26 cellular contexts compared by ENCODE assay signal in genomic region chr11:33631749-33632091, GRCh38.
DNase-seq lines count a peak whose midpoint lies in the region; TF ChIP-seq lines count a peak whose summit lies in the region.
"Had no signal": no experiment of that assay in that cellular context is flagged by ENCODE, and none has a peak within 500 bp of the region (broad histone marks: within the 10 kb centered on the region; RNA-seq: fewer than 3 reads in every experiment).

No MANE protein-coding gene starts in this region.

- no peaks in the 10 kb centered on the region for H3K27me3 ChIP-seq in PC-9 (ENCODE audit: insufficient read depth, low read depth)
- H3K27me3 ChIP-seq in esophagus squamous epithelium, result no peaks in the 10 kb centered on the region
- H3K27me3 ChIP-seq in tibial artery, result no peaks in the 10 kb centered on the region

- peak; percentile 8 for DNase-seq in DMS53 (lab: John Stamatoyannopoulos, UW)
- DNase-seq in DMS53 treated with DMSO at 0.1 percent for 48 hours (lab: John Stamatoyannopoulos, UW; ENCODE audit: unreplicated experiment), result no peak
- DNase-seq in G401 (ENCODE audit: low spot score), result peak; percentile 59
- DNase-seq in PC-9, result no peak
- no peak for DNase-seq in esophagus squamous epithelium (lab: John Stamatoyannopoulos, UW)
- no peak for DNase-seq in NCI-H446 treated with DMSO at 0.1 percent for 48 hours (lab: John Stamatoyannopoulos, UW)
- no peak for DNase-seq in tibial artery
- no peak for DNase-seq in activated CD4-positive, alpha-beta T cell treated with anti-CD3 and anti-CD28 coated beads for 48 hours
- DNase-seq: Caco-2; CD8-positive, alpha-beta T cell; DMS79 treated with DMSO at 0.1 percent for 48 hours; HCEC 1CT; Kasumi-1; NCI-H1092 treated with DMSO at 0.1 percent for 48 hours; NCI-H1436; NCI-H187; NCI-H446; NCI-H526; NCI-H82; NK-92 treated with Interleukin-12 subunit alpha and Interleukin-12 subunit beta, amount 100 ng/mL, for 24 hours; PC-3; SIG-M5; SK-N-SH had no signal

- no peak overlapping the region for H2AFZ ChIP-seq in PC-9

- H4K20me1 ChIP-seq in PC-9 (ENCODE audit: insufficient read depth), result no peaks in the 10 kb centered on the region

- WGBS in esophagus squamous epithelium, 2 donors, result 89 to 90% methylated on average over 5 of the region's 5 CpGs

- H3K79me2 ChIP-seq in PC-9 (ENCODE audit: low read depth), result no peaks in the 10 kb centered on the region

- H3F3A ChIP-seq in PC-9 (ENCODE audit: insufficient read depth, low read depth), result peaks cover 46% of the 10 kb centered on the region

- TF ChIP-seq POLR2A in esophagus squamous epithelium (IDR thresholded peaks at IDR 0.05), result no peak

- no peak overlapping the region for H3K4me2 ChIP-seq in PC-9
- H3K4me2 ChIP-seq: SK-N-SH had no signal

- TF ChIP-seq CTCF in PC-9 (conservative IDR thresholded peaks at IDR 0.05), result no peak
- no peak for TF ChIP-seq CTCF in esophagus squamous epithelium (IDR thresholded peaks at IDR 0.05)
- no peak for TF ChIP-seq CTCF in tibial artery (IDR thresholded peaks at IDR 0.05)

- H3K27ac ChIP-seq in PC-9 (peak overlapping the region; percentile 99), esophagus squamous epithelium (peak overlapping the region in 3 of 4 donors; percentile 52 to 84 (median 55)), tibial artery (no peak overlapping the region)
- H3K27ac ChIP-seq: 22Rv1, C4-2B had no signal

- H3K4me3 ChIP-seq in PC-9 (no peak overlapping the region), esophagus squamous epithelium (no peak overlapping the region), tibial artery (no peak overlapping the region)
- H3K4me3 ChIP-seq: K562 had no signal

- H3K36me3 ChIP-seq in PC-9 (ENCODE audit: low read depth), result no peaks in the 10 kb centered on the region
- no peaks in the 10 kb centered on the region for H3K36me3 ChIP-seq in esophagus squamous epithelium
- H3K36me3 ChIP-seq in tibial artery, result no peaks in the 10 kb centered on the region

- no peaks in the 10 kb centered on the region for H3K9me2 ChIP-seq in PC-9 (ENCODE audit: insufficient read depth)
- H3K9me2 ChIP-seq: SK-N-SH had no signal

- in situ Hi-C loops in G401 (cut with HindIII; ENCODE audit: low sequenced_read_pairs), result no loop called here

- POLR2A ChIA-PET in PC-9 (lab: Charles Lee; ENCODE audit: unreplicated experiment), result no interaction called here

- H3K9me3 ChIP-seq in PC-9 (ENCODE audit: insufficient read depth, low read depth) (0 out of 2 replicates have a peak, but pooled peaks cover 3% of the 10 kb centered on the region), esophagus squamous epithelium (no peaks in the 10 kb centered on the region), tibial artery (no peaks in the 10 kb centered on the region)
- H3K9me3 ChIP-seq: Caco-2, SK-N-SH had no signal

- intact Hi-C loops in PC-9 (cut with micrococcal nuclease; ENCODE audit: unreplicated experiment), result loop anchor here (5.0 kb wide), 2 partner anchors 106 to 259 kb away; partner anchors contain the start of gene CD59
- intact Hi-C loops in esophagus squamous epithelium (cut with DNase I), result no loop called here
- intact Hi-C loops in tibial artery (cut with DNase I; ENCODE audit: low total_unique reads), result no loop called here

- no TSS peak for BruUV-seq in PC-9 (replicated peaks; lab: Mats Ljungman, UMichigan)

- CTCF ChIA-PET in PC-9 (lab: Charles Lee), result no interaction called here

- H3K4me1 ChIP-seq in PC-9 (replicated peaks; ENCODE audit: insufficient read depth) (peaks cover 42% of the 10 kb centered on the region), esophagus squamous epithelium (peaks cover 5 to 60% (median 25%) of the 10 kb centered on the region in 3 donors), tibial artery (no peaks in the 10 kb centered on the region)

Comparison
In these comparisons a context has a peak if more than half of its experiments do, and no peak if none do; other contexts are left out.
1. DNase-seq: peak in DMS53 (single experiment) and G401 (single experiment); none in DMS53 treated with DMSO at 0.1 percent for 48 hours (single experiment), PC-9 (0 of 2), esophagus squamous epithelium (single experiment), NCI-H446 treated with DMSO at 0.1 percent for 48 hours (single experiment), tibial artery (0 of 2) and activated CD4-positive, alpha-beta T cell treated with anti-CD3 and anti-CD28 coated beads for 48 hours (single experiment).
2. H3K27ac ChIP-seq: peak in PC-9 (single experiment) and esophagus squamous epithelium (3 of 4); none in tibial artery (0 of 2).